In genomic region chrX:150362599-150363481, GRCh38 we compare ENCODE assay signal across 8 cellular contexts.
DNase-seq lines count a peak whose midpoint lies in the region; ATAC-seq and TF ChIP-seq lines count a peak whose summit lies in the region.

A gene with protein sequence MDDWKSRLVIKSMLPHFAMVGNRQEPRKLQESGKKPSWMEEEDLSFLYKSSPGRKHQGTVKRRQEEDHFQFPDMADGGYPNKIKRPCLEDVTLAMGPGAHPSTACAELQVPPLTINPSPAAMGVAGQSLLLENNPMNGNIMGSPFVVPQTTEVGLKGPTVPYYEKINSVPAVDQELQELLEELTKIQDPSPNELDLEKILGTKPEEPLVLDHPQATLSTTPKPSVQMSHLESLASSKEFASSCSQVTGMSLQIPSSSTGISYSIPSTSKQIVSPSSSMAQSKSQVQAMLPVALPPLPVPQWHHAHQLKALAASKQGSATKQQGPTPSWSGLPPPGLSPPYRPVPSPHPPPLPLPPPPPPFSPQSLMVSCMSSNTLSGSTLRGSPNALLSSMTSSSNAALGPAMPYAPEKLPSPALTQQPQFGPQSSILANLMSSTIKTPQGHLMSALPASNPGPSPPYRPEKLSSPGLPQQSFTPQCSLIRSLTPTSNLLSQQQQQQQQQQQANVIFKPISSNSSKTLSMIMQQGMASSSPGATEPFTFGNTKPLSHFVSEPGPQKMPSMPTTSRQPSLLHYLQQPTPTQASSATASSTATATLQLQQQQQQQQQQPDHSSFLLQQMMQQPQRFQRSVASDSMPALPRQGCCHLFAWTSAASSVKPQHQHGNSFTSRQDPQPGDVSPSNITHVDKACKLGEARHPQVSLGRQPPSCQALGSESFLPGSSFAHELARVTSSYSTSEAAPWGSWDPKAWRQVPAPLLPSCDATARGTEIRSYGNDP (plus strand): TSS chrX:150363317. CDS start chrX:150445517, 82,200 bp downstream.

- H3K9me3 Mint-ChIP-seq in activated T-cell treated with anti-CD3 and anti-CD28 coated beads, Interleukin-2, amount 50 U/mL, for 24 hours: no peaks in the 10 kb centered on the region
- no peaks in the 10 kb centered on the region for H3K9me3 Mint-ChIP-seq in stimulated activated naive B cell treated with anti-CD40 and anti-IgM and Interleukin-4, amounts not matched to agents 10 μg/mL and 1 μg/mL and 100 μg/mL, for 72 hours

- no peaks in the 10 kb centered on the region for H3K36me3 Mint-ChIP-seq in activated T-cell treated with anti-CD3 and anti-CD28 coated beads, Interleukin-2, amount 50 U/mL, for 24 hours (ENCODE audit: low read depth)
- no peaks in the 10 kb centered on the region for H3K36me3 Mint-ChIP-seq in stimulated activated naive B cell treated with anti-CD40 and anti-IgM and Interleukin-4, amounts not matched to agents 10 μg/mL and 1 μg/mL and 100 μg/mL, for 72 hours

- H3K27me3 Mint-ChIP-seq in activated T-cell treated with anti-CD3 and anti-CD28 coated beads, Interleukin-2, amount 50 U/mL, for 24 hours: peaks cover 45% of the 10 kb centered on the region
- H3K27me3 Mint-ChIP-seq in stimulated activated naive B cell treated with anti-CD40 and anti-IgM and Interleukin-4, amounts not matched to agents 10 μg/mL and 1 μg/mL and 100 μg/mL, for 72 hours: peaks cover 32 to 38% of the 10 kb centered on the region in 2 donors

- ATAC-seq in stimulated activated naive B cell treated with anti-CD40 and anti-IgM and Interleukin-4, amounts not matched to agents 10 μg/mL and 1 μg/mL and 100 μg/mL, for 72 hours (replicated peaks): peak; percentile 54 to 60
- no peak for ATAC-seq in GM21737 (IDR thresholded peaks at IDR 0.05; ENCODE audit: unreplicated experiment)
- ATAC-seq in HG03460 (IDR thresholded peaks at IDR 0.05; ENCODE audit: unreplicated experiment): no peak

- peak within 1 kb of the TSS; percentile 74 for H3K4me3 Mint-ChIP-seq in activated T-cell treated with anti-CD3 and anti-CD28 coated beads, Interleukin-2, amount 50 U/mL, for 24 hours
- peak within 1 kb of the TSS; percentile 79 to 84 for H3K4me3 Mint-ChIP-seq in stimulated activated naive B cell treated with anti-CD40 and anti-IgM and Interleukin-4, amounts not matched to agents 10 μg/mL and 1 μg/mL and 100 μg/mL, for 72 hours

- TF ChIP-seq POLR2A in erythroblast (IDR thresholded peaks at IDR 0.05; ENCODE audit: low read length): peak; percentile 22

- DNase-seq in EH (ENCODE audit: low read depth) (peak; percentile 86), NCI-H1694 (lab: John Stamatoyannopoulos, UW) (peak; percentile 42), erythroblast (lab: John Stamatoyannopoulos, UW) (peak; percentile 72 to 79), middle frontal gyrus (ENCODE audit: extremely low spot score, low spot score) (peak; percentile 65)
- peak; percentile 70 for DNase-seq in activated T-cell treated with anti-CD3 and anti-CD28 coated beads, Interleukin-2, amount 50 U/mL, for 24 hours
- DNase-seq in stimulated activated naive B cell treated with anti-CD40 and anti-IgM and Interleukin-4, amounts not matched to agents 10 μg/mL and 1 μg/mL and 100 μg/mL, for 72 hours: peak; percentile 29

- peaks cover 30% of the 10 kb centered on the region for H3K4me1 Mint-ChIP-seq in activated T-cell treated with anti-CD3 and anti-CD28 coated beads, Interleukin-2, amount 50 U/mL, for 24 hours (ENCODE audit: low read depth)
- H3K4me1 Mint-ChIP-seq in stimulated activated naive B cell treated with anti-CD40 and anti-IgM and Interleukin-4, amounts not matched to agents 10 μg/mL and 1 μg/mL and 100 μg/mL, for 72 hours: peaks cover 23 to 42% of the 10 kb centered on the region in 2 donors

- H3K27ac Mint-ChIP-seq in activated T-cell treated with anti-CD3 and anti-CD28 coated beads, Interleukin-2, amount 50 U/mL, for 24 hours: no peak within 1 kb of the TSS
- peak within 1 kb of the TSS; percentile 81 for H3K27ac Mint-ChIP-seq in stimulated activated naive B cell treated with anti-CD40 and anti-IgM and Interleukin-4, amounts not matched to agents 10 μg/mL and 1 μg/mL and 100 μg/mL, for 72 hours

Comparison
In these comparisons a context has a peak if more than half of its experiments do, and no peak if none do; other contexts are left out.
1. DNase-seq: peak in every context shown above with its lines; median percentile 86 in EH; 76 in erythroblast; 70 in activated T-cell treated with anti-CD3 and anti-CD28 coated beads, Interleukin-2, amount 50 U/mL, for 24 hours; 65 in middle frontal gyrus; 42 in NCI-H1694; 29 in stimulated activated naive B cell treated with anti-CD40 and anti-IgM and Interleukin-4, amounts not matched to agents 10 μg/mL and 1 μg/mL and 100 μg/mL, for 72 hours.
2. ATAC-seq: peak in stimulated activated naive B cell treated with anti-CD40 and anti-IgM and Interleukin-4, amounts not matched to agents 10 μg/mL and 1 μg/mL and 100 μg/mL, for 72 hours (2 of 2); none in GM21737 (single experiment) and HG03460 (single experiment).